ENCODE assay signal across 9 cellular contexts in genomic region chr9:134455537-134455936, GRCh38.
A peak's percentile ranks its signal among the peaks of the same experiment; 100 is the strongest.
DNase-seq lines count a peak whose midpoint lies in the region; ATAC-seq and TF ChIP-seq lines count a peak whose summit lies in the region.
"Had no signal": no experiment of that assay in that cellular context is flagged by ENCODE, and none has a peak within 500 bp of the region (broad histone marks: within the 10 kb centered on the region; RNA-seq: fewer than 3 reads in every experiment).

No MANE protein-coding gene starts in this region.

- H3K36me3 ChIP-seq in effector memory CD4-positive, alpha-beta T cell (ENCODE audit: control insufficient read depth, insufficient read depth, low read length): no peaks in the 10 kb centered on the region
- H3K36me3 ChIP-seq in aorta (ENCODE audit: control insufficient read depth in 1 of 2, insufficient read depth in 2 of 2, low read length in 1 of 2): no peaks in the 10 kb centered on the region

- peaks cover 14% of the 10 kb centered on the region for H3K4me1 ChIP-seq in effector memory CD4-positive, alpha-beta T cell (ENCODE audit: control insufficient read depth, insufficient read depth, low read length, poor library complexity, severe bottlenecking)
- peaks cover 0 to 4% of the 10 kb centered on the region in 2 donors for H3K4me1 ChIP-seq in aorta (ENCODE audit: control insufficient read depth in 1 of 2, insufficient read depth in 2 of 2, low read length in 2 of 2)

- ATAC-seq in Right ventricle myocardium inferior (no peak), aorta (ENCODE audit: low FRiP score) (no peak), HG03159 (IDR thresholded peaks at IDR 0.05; ENCODE audit: unreplicated experiment) (no peak), GM19455 (IDR thresholded peaks at IDR 0.05; ENCODE audit: unreplicated experiment) (no peak)

- H3K9me3 ChIP-seq in effector memory CD4-positive, alpha-beta T cell (ENCODE audit: control insufficient read depth, low read length): no peaks in the 10 kb centered on the region
- no peaks in the 10 kb centered on the region for H3K9me3 ChIP-seq in aorta (ENCODE audit: control insufficient read depth, low read length)

- H3K27me3 Mint-ChIP-seq in nephron (ENCODE audit: low read depth): peaks cover 4% of the 10 kb centered on the region

- peak overlapping the region; percentile 55 for H3K4me3 ChIP-seq in effector memory CD4-positive, alpha-beta T cell (ENCODE audit: insufficient read depth, low read depth, low read length, poor library complexity, severe bottlenecking)
- H3K4me3 ChIP-seq in aorta (ENCODE audit: low read length in 2 of 2): no peak overlapping the region

- DNase-seq in Right ventricle myocardium inferior (ENCODE audit: missing footprints) (peak; percentile 70), cardiac septum (ENCODE audit: low spot score) (no peak), aorta (peak in 1 of 2 donors; percentile 47), GM19238 (ENCODE audit: insufficient read length, low spot score) (no peak)
- DNase-seq in effector memory CD4-positive, alpha-beta T cell: no peak

- H3K27me3 ChIP-seq in effector memory CD4-positive, alpha-beta T cell (replicated peaks; ENCODE audit: control insufficient read depth, insufficient read depth, low read length, poor library complexity, severe bottlenecking): no peaks in the 10 kb centered on the region
- no peaks in the 10 kb centered on the region for H3K27me3 ChIP-seq in aorta (ENCODE audit: control insufficient read depth in 1 of 2, insufficient read depth in 2 of 2, low read length in 1 of 2)

- no peak overlapping the region for H3K4me3 Mint-ChIP-seq in nephron

- TF ChIP-seq CTCF in nephron (IDR thresholded peaks at IDR 0.05; ENCODE audit: unreplicated experiment in 3 of 3): no peak

- peak overlapping the region; percentile 98 to 99 (median 99) for H3K27ac Mint-ChIP-seq in nephron

- no peaks in the 10 kb centered on the region for H3K36me3 Mint-ChIP-seq in nephron (ENCODE audit: low read depth)

- intact Hi-C loops in Right ventricle myocardium inferior (cut with DNase I): loop anchor here (5.0 kb wide), 1 partner anchor 187 kb away; the partner anchor contains the start of gene COL5A1
- intact Hi-C loops in cardiac septum (cut with DNase I): loop anchor here (5.0 kb wide), 1 partner anchor 147 kb away; no protein-coding TSS in a partner anchor
- intact Hi-C loops in aorta (cut with DNase I): loop anchor here in 1 of 2 donors (5.0 kb wide), 1 partner anchor 92 kb away; no protein-coding TSS in a partner anchor

- H3K9me3 Mint-ChIP-seq in nephron: no peaks in the 10 kb centered on the region

- WGBS in aorta, 2 donors: 79 to 85% methylated on average over 14 to 15 of the region's 15 CpGs

- peak overlapping the region; percentile 71 for H3K27ac ChIP-seq in effector memory CD4-positive, alpha-beta T cell (ENCODE audit: insufficient read depth, low read length, poor library complexity, severe bottlenecking)
- peak overlapping the region; percentile 64 to 88 for H3K27ac ChIP-seq in aorta (ENCODE audit: low read depth in 1 of 2, low read length in 2 of 2)
- H3K27ac ChIP-seq: C4-2B had no signal

- H3K4me1 Mint-ChIP-seq in nephron: peaks cover 18% of the 10 kb centered on the region
